ENCODE assay signal across 7 cellular contexts in the genomic region with DNA sequence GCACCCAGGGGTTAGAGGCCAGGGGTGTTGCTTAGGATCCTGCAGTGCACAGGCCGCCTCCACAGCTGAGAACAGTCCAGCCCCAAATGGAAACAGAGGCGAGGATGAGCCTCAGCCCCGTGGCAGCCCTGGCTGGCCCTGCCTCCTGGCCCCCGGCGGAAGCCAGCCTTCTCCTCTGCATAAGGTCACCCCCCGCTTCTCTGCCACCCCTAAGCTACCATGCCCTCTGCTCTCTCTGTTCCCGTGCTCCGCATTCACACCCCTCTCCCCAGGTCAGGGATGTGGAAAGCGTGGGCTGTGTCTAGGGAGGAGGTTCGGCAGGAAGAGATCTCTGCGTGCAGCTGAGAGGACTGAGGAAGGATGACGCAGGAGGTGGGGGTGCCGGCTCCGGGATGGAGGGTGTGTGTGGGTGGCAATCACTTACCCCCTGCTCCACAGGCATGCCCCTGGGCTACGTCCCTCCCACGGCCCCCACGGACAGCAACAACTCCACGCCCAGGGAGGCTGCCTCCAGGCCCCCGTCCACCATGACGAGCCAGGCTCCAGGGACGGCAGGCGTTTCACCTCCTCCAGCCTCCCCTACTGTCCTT. TPM values are rescaled to one million over a fixed set of nuclear protein-coding genes. Genes with fewer than 3 reads are reported as not detected.
DNase-seq lines count a peak whose midpoint lies in the region; ATAC-seq and TF ChIP-seq lines count a peak whose summit lies in the region.
"Had no signal": no experiment of that assay in that cellular context is flagged by ENCODE, and none has a peak within 500 bp of the region (broad histone marks: within the 10 kb centered on the region; RNA-seq: fewer than 3 reads in every experiment).

No MANE protein-coding gene starts in this region.

- TF ChIP-seq CTCF in DND-41 (IDR thresholded peaks at IDR 0.05; ENCODE audit: borderline replicate concordance, extremely low read depth, low read length, poor library complexity, severe bottlenecking) = no peak
- TF ChIP-seq CTCF in brain microvascular endothelial cell (IDR thresholded peaks at IDR 0.05; ENCODE audit: low read depth, low read length, missing control alignments) = no peak
- no peak for TF ChIP-seq CTCF in ovary (IDR thresholded peaks at IDR 0.05)

- H4K20me1 ChIP-seq in DND-41 (ENCODE audit: insufficient read depth, low read length) = no peaks in the 10 kb centered on the region; the same call in 1 of the 2 replicates

- ATAC-seq in DND-41 (ENCODE audit: insufficient read depth, low read depth) (peak; percentile 46; the same call in 2 of the 3 replicates), HG03025 (IDR thresholded peaks at IDR 0.05; ENCODE audit: low FRiP score, unreplicated experiment) (no peak)

- WGBS in ovary, 3 donors = 2 to 3% (median 2%) methylated on average over 22 of the region's 22 CpGs

- H3K79me2 ChIP-seq in DND-41 (ENCODE audit: insufficient read depth, low read length) = no peaks in the 10 kb centered on the region

- H3K4me3 ChIP-seq in DND-41 (ENCODE audit: low read depth in 1 of 2, low read length in 2 of 2) = no peak overlapping the region
- peak overlapping the region; percentile 53 for H3K4me3 ChIP-seq in brain microvascular endothelial cell (ENCODE audit: low read depth, low read length)
- peak overlapping the region; percentile 39 for H3K4me3 ChIP-seq in ovary

- H3K9me3 ChIP-seq in DND-41 (ENCODE audit: insufficient read depth, low read length, severe bottlenecking) (no peaks in the 10 kb centered on the region), ovary (no peaks in the 10 kb centered on the region)

- H3K9ac ChIP-seq in DND-41 (ENCODE audit: low read depth, low read length) = no peak overlapping the region

- H3K4me1 ChIP-seq in DND-41 (ENCODE audit: insufficient read depth, low read length) = no peaks in the 10 kb centered on the region
- peaks cover 8% of the 10 kb centered on the region for H3K4me1 ChIP-seq in ovary (ENCODE audit: insufficient read depth)

- in situ Hi-C loops in brain microvascular endothelial cell (cut with HindIII; ENCODE audit: low pct_ligation_motif_present, low sequenced_read_pairs) = no loop called here

- peak; percentile 76 for TF ChIP-seq POLR2A in ovary (IDR thresholded peaks at IDR 0.05)

- H3K27me3 ChIP-seq in DND-41 (ENCODE audit: insufficient read depth, low read length, poor library complexity) (no peaks in the 10 kb centered on the region), brain microvascular endothelial cell (replicated peaks) (no peaks in the 10 kb centered on the region), ovary (no peaks in the 10 kb centered on the region)

- TF ChIP-seq EP300 in ovary (IDR thresholded peaks at IDR 0.05) = no peak

- intact Hi-C loops in ovary (cut with DNase I) = no loop called here

- H3K4me2 ChIP-seq in DND-41 (ENCODE audit: insufficient read depth, low read length) = no peak overlapping the region

- no peak overlapping the region for H2AFZ ChIP-seq in DND-41 (ENCODE audit: low read depth, low read length)

- H3K36me3 ChIP-seq in DND-41 (ENCODE audit: insufficient read depth, low read length) = no peaks in the 10 kb centered on the region
- H3K36me3 ChIP-seq in brain microvascular endothelial cell (replicated peaks) = no peaks in the 10 kb centered on the region
- no peaks in the 10 kb centered on the region for H3K36me3 ChIP-seq in ovary

- H3K27ac ChIP-seq in DND-41 (ENCODE audit: low read length) (no peak overlapping the region), brain microvascular endothelial cell (peak overlapping the region; percentile 70), ovary (peak overlapping the region; percentile 89 to 94)

- no peak for DNase-seq in DND-41
- peak; percentile 80 for DNase-seq in brain microvascular endothelial cell
- peak; percentile 82 to 90 (median 87) for DNase-seq in ovary
- no peak for DNase-seq in activated effector memory CD4-positive, alpha-beta T cell treated with Interleukin-2 at 50 U/mL for 16 hours
- no peak for DNase-seq in NCI-H2107 (lab: John Stamatoyannopoulos, UW)

RNA-seq across cellular contexts. Expression of gene SSC5D, which starts 6.0 kb away (rescaled TPM):
- 10 to 100 TPM in 6 of 7 donors, 1 to 10 TPM in 1; 5.7 to 29.7 (median 21.1) TPM for total RNA-seq in ovary
- 10 to 100 TPM; 10.1 to 11.4 TPM for polyA plus RNA-seq in ovary

RNA-seq across cellular contexts. Expression of gene NAT14, which starts 9.3 kb away (rescaled TPM):
- 10 to 100 TPM in 6 of 7 donors, 1 to 10 TPM in 1; 9.2 to 40.4 (median 35.8) TPM for total RNA-seq in ovary
- 10 to 100 TPM in 1 of 2 donors, 1 to 10 TPM in 1; 3.2 to 23.5 TPM for polyA plus RNA-seq in ovary

RNA-seq across cellular contexts. Expression of gene ZNF628, which starts 17.9 kb away (rescaled TPM):
- total RNA-seq in ovary = 10 to 100 TPM in 2 of 7 donors, 1 to 10 TPM in 5; 3.8 to 18.4 (median 8.7) TPM
- polyA plus RNA-seq in ovary = 1 to 10 TPM in 1 of 2 donors, not detected in 1; 8.7 TPM

RNA-seq across cellular contexts. Expression of gene C19orf85, which starts 29.7 kb away (rescaled TPM):
- total RNA-seq in ovary = not detected
- polyA plus RNA-seq in ovary = not detected
- total RNA-seq: mononuclear cell had no signal

RNA-seq across cellular contexts. Expression of gene ISOC2, which starts 32.8 kb away (rescaled TPM):
- total RNA-seq in ovary = 10 to 100 TPM; 21.8 to 39.2 (median 31.7) TPM
- 10 to 100 TPM in 1 of 2 donors, 1 to 10 TPM in 1; 1.4 to 39.4 TPM for polyA plus RNA-seq in ovary

Comparison
In these comparisons a context has a peak if more than half of its experiments do, and no peak if none do; other contexts are left out.
1. DNase-seq: peak in brain microvascular endothelial cell (single experiment) and ovary (5 of 5); none in DND-41 (single experiment), activated effector memory CD4-positive, alpha-beta T cell treated with Interleukin-2 at 50 U/mL for 16 hours (single experiment) and NCI-H2107 (single experiment).
2. H3K4me3 ChIP-seq: peak in brain microvascular endothelial cell (single experiment) and ovary (single experiment); none in DND-41 (0 of 2).